Comparison of ENCODE assay signal across 24 cellular contexts in the genomic region with DNA sequence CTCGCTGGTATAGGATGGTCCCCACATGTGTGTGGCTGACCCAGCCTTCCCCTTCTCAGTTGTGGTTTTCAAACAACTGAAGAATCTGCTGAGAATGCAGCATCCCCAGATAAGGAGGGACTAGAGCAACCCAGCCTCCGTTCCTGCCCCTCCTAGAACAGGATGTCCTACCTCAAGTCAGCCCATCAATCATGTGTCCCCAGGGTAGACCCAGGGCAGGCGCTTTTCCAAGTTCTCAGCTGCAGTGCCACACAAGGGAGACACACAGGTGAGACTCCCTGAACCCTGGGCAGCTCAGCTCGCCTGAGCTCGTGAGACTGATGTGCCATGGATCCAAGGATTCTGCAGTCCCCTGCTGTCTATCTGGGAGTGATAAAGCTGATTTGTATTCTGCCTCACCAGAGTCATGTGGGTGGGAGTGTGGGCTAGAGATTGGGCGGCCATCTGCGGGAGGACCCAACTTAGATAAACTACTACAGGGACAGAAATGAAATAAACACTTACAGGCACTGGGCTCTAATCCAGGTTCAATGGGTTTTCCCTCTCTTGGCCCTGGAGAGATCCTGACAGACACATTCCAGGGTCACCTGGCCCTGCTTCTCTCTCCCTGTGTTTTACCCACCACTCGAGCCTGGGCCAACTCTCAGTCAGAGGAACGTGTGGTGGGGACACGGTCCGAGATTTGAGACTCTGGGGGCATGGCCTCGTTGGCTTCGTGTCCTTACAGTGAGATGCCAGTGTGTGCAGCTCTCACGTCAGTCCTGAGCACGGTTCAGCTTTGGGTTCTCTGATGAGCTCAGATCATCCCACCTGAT.
"Had no signal": no experiment of that assay in that cellular context is flagged by ENCODE, and none has a peak within 500 bp of the region (broad histone marks: within the 10 kb centered on the region; RNA-seq: fewer than 3 reads in every experiment).

No MANE protein-coding gene starts in this region.

- H3K4me3 Mint-ChIP-seq: activated naive CD8-positive, alpha-beta T cell; type B pancreatic cell had no signal

- H3K27ac ChIP-seq: body of pancreas, epithelial cell of prostate, esophagus squamous epithelium, heart right ventricle, left ventricle myocardium inferior, right atrium auricular region, suprapubic skin, uterus had no signal

- H3K9me3 Mint-ChIP-seq: type B pancreatic cell had no signal

- H3K36me3 ChIP-seq: esophagus squamous epithelium, heart right ventricle, left ventricle myocardium inferior, right atrium auricular region, suprapubic skin, uterus had no signal

- H3K9me3 ChIP-seq: body of pancreas, esophagus squamous epithelium, heart right ventricle, left ventricle myocardium inferior, mucosa of descending colon, right atrium auricular region, suprapubic skin, uterus had no signal

- H3K27ac Mint-ChIP-seq: activated naive CD8-positive, alpha-beta T cell; type B pancreatic cell had no signal

- H3K36me3 Mint-ChIP-seq: activated naive CD8-positive, alpha-beta T cell; type B pancreatic cell had no signal

- H3K27me3 Mint-ChIP-seq: activated naive CD8-positive, alpha-beta T cell had no signal

- H3K4me1 ChIP-seq: body of pancreas, heart right ventricle, left ventricle myocardium inferior, uterus had no signal

- H3K4me3 ChIP-seq: body of pancreas, esophagus squamous epithelium, heart right ventricle, left ventricle myocardium inferior, lung, mucosa of descending colon, right atrium auricular region, suprapubic skin, uterus had no signal

- DNase-seq: activated CD4-positive, alpha-beta T cell treated with anti-CD3 and anti-CD28 coated beads for 4 hours; activated CD4-positive, alpha-beta T cell treated with anti-CD3 and anti-CD28 coated beads, Interleukin-2, amount 50 U/mL, for 4 hours; activated CD4-positive, CD25-positive, alpha-beta regulatory T cell; activated effector memory CD4-positive, alpha-beta T cell treated with Interleukin-2 at 50 U/mL for 16 hours; activated naive CD4-positive, alpha-beta T cell treated with Interleukin-2 at 50 U/mL for 16 hours; activated T-cell treated with anti-CD3 and anti-CD28 coated beads for 4 hours; aorta; body of pancreas; effector CD8-positive, alpha-beta T cell; esophagus squamous epithelium; foreskin melanocyte; heart right ventricle; left ventricle myocardium inferior; mesendoderm; mucosa of descending colon; nucleus accumbens; stimulated activated naive CD4-positive, alpha-beta T cell; uterus had no signal

- H3K27me3 ChIP-seq: body of pancreas, right atrium auricular region, uterus had no signal

- ATAC-seq: body of pancreas, heart right ventricle, mucosa of descending colon had no signal
